Comparison of ENCODE assay signal across 18 cellular contexts in the genomic region with DNA sequence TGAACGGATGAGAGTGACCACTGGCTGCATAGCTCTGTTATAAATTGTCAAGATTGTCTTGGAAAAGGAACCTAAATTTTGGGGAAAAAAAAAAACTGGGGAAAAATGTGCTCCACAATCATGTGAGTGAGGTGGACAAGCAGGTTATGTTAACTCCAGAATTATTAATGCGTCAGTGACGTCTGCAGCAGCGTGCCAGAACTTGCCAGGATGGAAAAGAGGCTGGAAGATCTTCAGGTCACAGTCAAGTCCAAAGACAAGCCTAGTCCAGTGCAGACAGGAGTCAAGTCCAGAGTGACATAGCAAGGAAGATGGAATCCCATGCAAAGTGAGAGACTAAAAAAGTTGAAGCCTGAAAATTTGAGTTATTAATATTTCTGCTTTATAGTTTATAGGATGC.
DNase-seq lines count a peak whose midpoint lies in the region; ATAC-seq and TF ChIP-seq lines count a peak whose summit lies in the region.
"Had no signal": no experiment of that assay in that cellular context is flagged by ENCODE, and none has a peak within 500 bp of the region (broad histone marks: within the 10 kb centered on the region; RNA-seq: fewer than 3 reads in every experiment).

No MANE protein-coding gene starts in this region.

- H3K27me3 Mint-ChIP-seq in activated CD4-positive, alpha-beta memory T cell treated with anti-CD3 and anti-CD28 coated beads for 36 hours, result peaks cover 6% of the 10 kb centered on the region

- no peak overlapping the region for H3K4me3 ChIP-seq in RWPE2 (ENCODE audit: severe bottlenecking)
- H3K4me3 ChIP-seq: A549 had no signal

- H3K4me3 Mint-ChIP-seq in activated CD4-positive, alpha-beta memory T cell treated with anti-CD3 and anti-CD28 coated beads for 36 hours, result no peak overlapping the region
- H3K4me3 Mint-ChIP-seq: CD4-positive, alpha-beta memory T cell; HFFc6 had no signal

- H3K36me3 Mint-ChIP-seq in activated CD4-positive, alpha-beta memory T cell treated with anti-CD3 and anti-CD28 coated beads for 36 hours, result no peaks in the 10 kb centered on the region
- H3K36me3 Mint-ChIP-seq: CD4-positive, alpha-beta memory T cell had no signal

- no peak overlapping the region for H3K27ac Mint-ChIP-seq in activated CD4-positive, alpha-beta memory T cell treated with anti-CD3 and anti-CD28 coated beads for 36 hours
- H3K27ac Mint-ChIP-seq: CD4-positive, alpha-beta memory T cell; HFFc6 had no signal

- DNase-seq in RWPE2 (ENCODE audit: low spot score) (no peak), epithelial cell of prostate (ENCODE audit: low read depth, low spot score) (peak; percentile 63), left kidney (ENCODE audit: low read depth, low spot score) (peak; percentile 12), ureter (ENCODE audit: low spot score) (peak; percentile 44), NOMO-1 treated with DMSO at 0.1 percent for 48 hours (lab: John Stamatoyannopoulos, UW; ENCODE audit: unreplicated experiment) (no peak), cortex of kidney (lab: John Stamatoyannopoulos, UW) (no peak), omental fat pad (ENCODE audit: low spot score) (no peak)
- DNase-seq in activated CD4-positive, alpha-beta memory T cell treated with anti-CD3 and anti-CD28 coated beads for 36 hours, result no peak
- DNase-seq: BE2C; CD4-positive, alpha-beta memory T cell; DMS153; DMS79 treated with DMSO at 0.1 percent for 48 hours; EL; HCEC 1CT; HFFc6 had no signal

- no peak overlapping the region for H3K27ac ChIP-seq in RWPE2 (ENCODE audit: poor library complexity, severe bottlenecking)
- H3K27ac ChIP-seq in epithelial cell of prostate, result peak overlapping the region; percentile 7
- H3K27ac ChIP-seq: A549, C4-2B, HL-60 had no signal

- intact Hi-C loops in activated CD4-positive, alpha-beta memory T cell treated with anti-CD3 and anti-CD28 coated beads for 36 hours (cut with micrococcal nuclease), result no loop called here

- POLR2A ChIA-PET in activated CD4-positive, alpha-beta memory T cell treated with anti-CD3 and anti-CD28 coated beads for 36 hours (lab: Charles Lee), result no interaction called here

- peaks cover 18% of the 10 kb centered on the region for H3K4me1 ChIP-seq in RWPE2 (ENCODE audit: insufficient read depth, poor library complexity, severe bottlenecking)
- H3K4me1 ChIP-seq: A549, BE2C had no signal

- TF ChIP-seq CTCF in RWPE2 (IDR thresholded peaks at IDR 0.05; ENCODE audit: poor library complexity, severe bottlenecking) (no peak), omental fat pad (IDR thresholded peaks at IDR 0.05) (no peak)

- CTCF ChIA-PET in activated CD4-positive, alpha-beta memory T cell treated with anti-CD3 and anti-CD28 coated beads for 36 hours (lab: Charles Lee), result no interaction called here

- H3K27me3 ChIP-seq in RWPE2 (ENCODE audit: insufficient read depth, poor library complexity, severe bottlenecking), result no peaks in the 10 kb centered on the region
- H3K27me3 ChIP-seq: BE2C had no signal

- H3K9me3 Mint-ChIP-seq in activated CD4-positive, alpha-beta memory T cell treated with anti-CD3 and anti-CD28 coated beads for 36 hours, result no peaks in the 10 kb centered on the region
- H3K9me3 Mint-ChIP-seq: HFFc6 had no signal

- H3K36me3 ChIP-seq in RWPE2 (ENCODE audit: low read depth), result no peaks in the 10 kb centered on the region
- H3K36me3 ChIP-seq: BE2C had no signal

- peak; percentile 73 for ATAC-seq in RWPE2 (ENCODE audit: low read depth)
- no peak for ATAC-seq in omental fat pad (ENCODE audit: low FRiP score)
- ATAC-seq: A549 had no signal

- no peaks in the 10 kb centered on the region for H3K4me1 Mint-ChIP-seq in activated CD4-positive, alpha-beta memory T cell treated with anti-CD3 and anti-CD28 coated beads for 36 hours (ENCODE audit: low read depth)
- H3K4me1 Mint-ChIP-seq: CD4-positive, alpha-beta memory T cell had no signal

- no peaks in the 10 kb centered on the region for H3K9me3 ChIP-seq in RWPE2 (ENCODE audit: severe bottlenecking)
- H3K9me3 ChIP-seq: A549, BE2C had no signal

Comparison
In these comparisons a context has a peak if more than half of its experiments do, and no peak if none do; other contexts are left out.
1. DNase-seq: peak in epithelial cell of prostate (single experiment), left kidney (single experiment) and ureter (single experiment); none in RWPE2 (single experiment), NOMO-1 treated with DMSO at 0.1 percent for 48 hours (single experiment), cortex of kidney (single experiment), activated CD4-positive, alpha-beta memory T cell treated with anti-CD3 and anti-CD28 coated beads for 36 hours (single experiment) and omental fat pad (single experiment).